In the genomic region with DNA sequence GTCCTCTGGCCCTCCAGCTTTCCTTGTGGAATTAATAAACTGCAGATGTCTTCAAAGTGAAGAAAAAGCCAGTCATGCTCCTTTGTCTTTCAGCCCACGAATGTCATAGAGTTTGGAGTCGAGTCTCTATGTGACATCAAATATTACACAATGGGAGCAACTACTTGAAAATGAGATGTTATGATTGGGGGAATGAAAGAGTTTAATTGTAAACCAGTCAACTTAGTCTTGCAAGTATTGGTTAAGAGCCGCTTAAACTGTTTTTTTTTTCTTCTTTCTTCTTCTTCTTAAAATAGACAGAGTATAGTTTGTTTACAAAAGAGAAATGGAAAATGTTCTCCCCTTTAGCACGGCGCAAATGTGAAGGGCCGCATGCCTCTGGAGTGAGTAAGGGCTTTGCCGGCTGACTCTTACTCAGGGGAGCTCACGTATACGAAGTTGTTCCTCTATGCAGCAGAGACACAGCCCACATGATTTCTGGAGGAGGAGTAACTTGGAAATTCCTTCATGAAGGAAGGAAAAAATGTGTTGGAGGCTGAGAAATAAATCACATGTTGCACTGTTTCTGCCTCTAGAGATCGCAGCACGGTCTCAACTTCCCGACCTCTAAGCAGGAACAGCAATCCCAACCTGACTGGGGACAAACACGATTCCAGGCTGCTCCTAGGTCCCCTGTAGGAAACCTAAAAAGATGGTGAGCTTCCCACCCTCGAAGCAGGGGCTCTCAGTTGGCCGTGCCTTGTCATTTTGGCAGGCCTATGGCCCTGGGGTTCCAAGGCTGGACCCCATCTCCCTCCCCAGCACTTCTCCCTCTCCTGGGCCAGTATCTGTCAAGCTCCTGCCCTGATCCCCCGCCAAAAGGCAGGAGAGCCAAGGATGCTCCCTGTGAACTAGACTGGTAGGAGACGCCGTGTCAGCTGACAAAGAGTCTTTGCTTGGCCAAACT, we compare ENCODE assay signal across 1 cellular context.
TF ChIP-seq lines count a peak whose summit lies in the region.

No MANE protein-coding gene starts in this region.

TF ChIP-seq in HepG2, 621 proteins besides CTCF, POLR2A, EP300 and RAD21 (continued from another document):
- TF ChIP-seq POLR2AphosphoS2 (IDR thresholded peaks at IDR 0.05; ENCODE audit: low read depth, low read length) = 0 out of 2 replicates have a peak, but pooled peaks have one; percentile 39
- TF ChIP-seq, protein P1, sequence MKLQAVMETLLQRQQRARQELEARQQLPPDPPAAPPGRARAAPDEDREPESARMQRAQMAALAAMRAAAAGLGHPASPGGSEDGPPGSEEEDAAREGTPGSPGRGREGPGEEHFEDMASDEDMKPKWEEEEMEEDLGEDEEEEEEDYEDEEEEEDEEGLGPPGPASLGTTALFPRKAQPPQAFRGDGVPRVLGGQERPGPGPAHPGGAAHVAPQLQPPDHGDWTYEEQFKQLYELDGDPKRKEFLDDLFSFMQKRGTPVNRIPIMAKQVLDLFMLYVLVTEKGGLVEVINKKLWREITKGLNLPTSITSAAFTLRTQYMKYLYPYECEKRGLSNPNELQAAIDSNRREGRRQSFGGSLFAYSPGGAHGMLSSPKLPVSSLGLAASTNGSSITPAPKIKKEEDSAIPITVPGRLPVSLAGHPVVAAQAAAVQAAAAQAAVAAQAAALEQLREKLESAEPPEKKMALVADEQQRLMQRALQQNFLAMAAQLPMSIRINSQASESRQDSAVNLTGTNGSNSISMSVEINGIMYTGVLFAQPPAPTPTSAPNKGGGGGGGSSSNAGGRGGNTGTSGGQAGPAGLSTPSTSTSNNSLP (IDR thresholded peaks at IDR 0.05; ENCODE audit: low read depth, low read length) = peak; percentile 40
- TF ChIP-seq, protein P2, sequence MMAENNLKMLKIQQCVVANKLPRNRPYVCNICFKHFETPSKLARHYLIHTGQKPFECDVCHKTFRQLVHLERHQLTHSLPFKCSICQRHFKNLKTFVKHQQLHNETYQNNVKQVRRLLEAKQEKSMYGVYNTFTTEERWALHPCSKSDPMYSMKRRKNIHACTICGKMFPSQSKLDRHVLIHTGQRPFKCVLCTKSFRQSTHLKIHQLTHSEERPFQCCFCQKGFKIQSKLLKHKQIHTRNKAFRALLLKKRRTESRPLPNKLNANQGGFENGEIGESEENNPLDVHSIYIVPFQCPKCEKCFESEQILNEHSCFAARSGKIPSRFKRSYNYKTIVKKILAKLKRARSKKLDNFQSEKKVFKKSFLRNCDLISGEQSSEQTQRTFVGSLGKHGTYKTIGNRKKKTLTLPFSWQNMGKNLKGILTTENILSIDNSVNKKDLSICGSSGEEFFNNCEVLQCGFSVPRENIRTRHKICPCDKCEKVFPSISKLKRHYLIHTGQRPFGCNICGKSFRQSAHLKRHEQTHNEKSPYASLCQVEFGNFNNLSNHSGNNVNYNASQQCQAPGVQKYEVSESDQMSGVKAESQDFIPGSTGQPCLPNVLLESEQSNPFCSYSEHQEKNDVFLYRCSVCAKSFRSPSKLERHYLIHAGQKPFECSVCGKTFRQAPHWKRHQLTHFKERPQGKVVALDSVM (CRISPR knock-in tag; IDR thresholded peaks at IDR 0.05) = no peak
- TF ChIP-seq NFE2L2 (IDR thresholded peaks at IDR 0.05; ENCODE audit: low read length) = peak; percentile 62; the same call in 1 of the 2 replicates
- TF ChIP-seq ZSCAN22 (CRISPR knock-in tag; IDR thresholded peaks at IDR 0.05) = no peak
- TF ChIP-seq FOXK2 (IDR thresholded peaks at IDR 0.05) = peak; percentile 77; the same call in 1 of the 2 replicates
- 0 out of 2 replicates have a peak, but pooled peaks have one; percentile 9 for TF ChIP-seq RXRB (CRISPR knock-in tag; IDR thresholded peaks at IDR 0.05; ENCODE audit: borderline replicate concordance)
- TF ChIP-seq CEBPG (CRISPR knock-in tag; IDR thresholded peaks at IDR 0.05) = peak; percentile 64
- no peak for TF ChIP-seq EEA1 (CRISPR knock-in tag; IDR thresholded peaks at IDR 0.05; ENCODE audit: borderline replicate concordance)
- TF ChIP-seq, protein P3, sequence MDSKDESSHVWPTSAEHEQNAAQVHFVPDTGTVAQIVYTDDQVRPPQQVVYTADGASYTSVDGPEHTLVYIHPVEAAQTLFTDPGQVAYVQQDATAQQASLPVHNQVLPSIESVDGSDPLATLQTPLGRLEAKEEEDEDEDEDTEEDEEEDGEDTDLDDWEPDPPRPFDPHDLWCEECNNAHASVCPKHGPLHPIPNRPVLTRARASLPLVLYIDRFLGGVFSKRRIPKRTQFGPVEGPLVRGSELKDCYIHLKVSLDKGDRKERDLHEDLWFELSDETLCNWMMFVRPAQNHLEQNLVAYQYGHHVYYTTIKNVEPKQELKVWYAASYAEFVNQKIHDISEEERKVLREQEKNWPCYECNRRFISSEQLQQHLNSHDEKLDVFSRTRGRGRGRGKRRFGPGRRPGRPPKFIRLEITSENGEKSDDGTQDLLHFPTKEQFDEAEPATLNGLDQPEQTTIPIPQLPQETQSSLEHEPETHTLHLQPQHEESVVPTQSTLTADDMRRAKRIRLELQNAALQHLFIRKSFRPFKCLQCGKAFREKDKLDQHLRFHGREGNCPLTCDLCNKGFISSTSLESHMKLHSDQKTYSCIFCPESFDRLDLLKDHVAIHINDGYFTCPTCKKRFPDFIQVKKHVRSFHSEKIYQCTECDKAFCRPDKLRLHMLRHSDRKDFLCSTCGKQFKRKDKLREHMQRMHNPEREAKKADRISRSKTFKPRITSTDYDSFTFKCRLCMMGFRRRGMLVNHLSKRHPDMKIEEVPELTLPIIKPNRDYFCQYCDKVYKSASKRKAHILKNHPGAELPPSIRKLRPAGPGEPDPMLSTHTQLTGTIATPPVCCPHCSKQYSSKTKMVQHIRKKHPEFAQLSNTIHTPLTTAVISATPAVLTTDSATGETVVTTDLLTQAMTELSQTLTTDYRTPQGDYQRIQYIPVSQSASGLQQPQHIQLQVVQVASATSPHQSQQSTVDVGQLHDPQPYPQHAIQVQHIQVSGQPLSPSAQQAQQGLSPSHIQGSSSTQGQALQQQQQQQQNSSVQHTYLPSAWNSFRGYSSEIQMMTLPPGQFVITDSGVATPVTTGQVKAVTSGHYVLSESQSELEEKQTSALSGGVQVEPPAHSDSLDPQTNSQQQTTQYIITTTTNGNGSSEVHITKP (CRISPR knock-in tag; IDR thresholded peaks at IDR 0.05; ENCODE audit: low read depth) = peak; percentile 99
- peak; percentile 30; the same call in 1 of the 2 replicates for TF ChIP-seq POLR2AphosphoS5 (IDR thresholded peaks at IDR 0.05; ENCODE audit: low read depth, low read length)
- peak; percentile 66; the same call in 1 of the 2 replicates for TF ChIP-seq JUN (CRISPR knock-in tag; IDR thresholded peaks at IDR 0.05)
- TF ChIP-seq HMG20A (CRISPR knock-in tag; IDR thresholded peaks at IDR 0.05; ENCODE audit: borderline replicate concordance) = peak; percentile 17; the same call in 1 of the 2 replicates
- no peak for TF ChIP-seq HCFC1 (IDR thresholded peaks at IDR 0.05; ENCODE audit: low read depth, low read length)
- 0 out of 4 replicates have a peak, but pooled peaks of 1 of the 2 experiments have one; percentile 24 for TF ChIP-seq KLF16 (CRISPR knock-in tag; IDR thresholded peaks at IDR 0.05)
- TF ChIP-seq RELA (CRISPR knock-in tag; IDR thresholded peaks at IDR 0.05) = no peak
- peak; percentile 53 for TF ChIP-seq SAP130 (CRISPR knock-in tag; IDR thresholded peaks at IDR 0.05; ENCODE audit: low read depth)
